8 cellular contexts compared by ENCODE assay signal in genomic region chrX:22666441-22666840, GRCh38.
A peak's percentile ranks its signal among the peaks of the same experiment; 100 is the strongest.
DNase-seq lines count a peak whose midpoint lies in the region; ATAC-seq, FAIRE-seq and TF ChIP-seq lines count a peak whose summit lies in the region.

No MANE protein-coding gene starts in this region.

- H3K9ac ChIP-seq in SK-N-MC (ENCODE audit: insufficient read length): no peak overlapping the region

- FAIRE-seq in D721Med (lab: Jason Lieb, UNC): no peak

- DNase-seq in D721Med (ENCODE audit: insufficient read length, low spot score) (no peak), HAP-1 (ENCODE audit: low spot score in 2 of 2) (peak; percentile 25 to 68), SK-N-MC (ENCODE audit: low read depth, low spot score) (peak; percentile 70), iPS-NIHi11 (ENCODE audit: low spot score) (peak; percentile 37), CD1c-positive myeloid dendritic cell (ENCODE audit: extremely low spot score) (no peak), natural killer cell (no peak), transverse colon (no peak)
- DNase-seq in effector memory CD4-positive, alpha-beta T cell: no peak

- H3K4me3 Mint-ChIP-seq in natural killer cell: no peak overlapping the region

- no peak for TF ChIP-seq POLR2A in transverse colon (IDR thresholded peaks at IDR 0.05)

- H3K36me3 ChIP-seq in HAP-1 (replicated peaks): no peaks in the 10 kb centered on the region
- no peaks in the 10 kb centered on the region for H3K36me3 ChIP-seq in SK-N-MC (ENCODE audit: insufficient read depth, low read length)
- no peaks in the 10 kb centered on the region for H3K36me3 ChIP-seq in effector memory CD4-positive, alpha-beta T cell (ENCODE audit: control insufficient read depth, insufficient read depth, low read length)
- H3K36me3 ChIP-seq in transverse colon: no peaks in the 10 kb centered on the region

- H3K9me3 ChIP-seq in HAP-1 (no peaks in the 10 kb centered on the region), SK-N-MC (ENCODE audit: low read depth, low read length) (no peaks in the 10 kb centered on the region), transverse colon (no peaks in the 10 kb centered on the region)
- no peaks in the 10 kb centered on the region for H3K9me3 ChIP-seq in effector memory CD4-positive, alpha-beta T cell (ENCODE audit: control insufficient read depth, low read length)

- no peak for TF ChIP-seq EP300 in transverse colon (IDR thresholded peaks at IDR 0.05; ENCODE audit: low read depth)

- H3K27me3 Mint-ChIP-seq in natural killer cell (ENCODE audit: low read depth in 2 of 2): no peaks in the 10 kb centered on the region

- H3K4me1 ChIP-seq in HAP-1 (no peaks in the 10 kb centered on the region; the same call in 1 of the 2 replicates), transverse colon (no peaks in the 10 kb centered on the region)
- no peaks in the 10 kb centered on the region for H3K4me1 ChIP-seq in effector memory CD4-positive, alpha-beta T cell (ENCODE audit: control insufficient read depth, insufficient read depth, low read length, poor library complexity, severe bottlenecking)

- in situ Hi-C loops in HAP-1 (cut with MboI; ENCODE audit: low sequenced_read_pairs) (no loop called here), transverse colon (cut with MboI; ENCODE audit: low pct_ligation_motif_present in 1 of 4, low pct_unique_long_range_greater_than_20kb in 1 of 4, low sequenced_read_pairs in 3 of 4) (no loop called here)

- no peaks in the 10 kb centered on the region for H3K4me1 Mint-ChIP-seq in natural killer cell

- no peak for ATAC-seq in natural killer cell

- TF ChIP-seq CTCF in D721Med (IDR thresholded peaks at IDR 0.05; ENCODE audit: insufficient read depth, missing control alignments) (peak; percentile 24), natural killer cell (IDR thresholded peaks at IDR 0.05) (no peak), transverse colon (IDR thresholded peaks at IDR 0.05) (no peak)

- 26% methylated on average over 9 of the region's 9 CpGs; no CpG with 5 or more reads in 1 of the 2 donors for WGBS in transverse colon (ENCODE audit: low coverage in 1 of 2), 2 donors

- H3K27ac Mint-ChIP-seq in natural killer cell: no peak overlapping the region

- peaks cover 4 to 5% of the 10 kb centered on the region in 2 donors for H3K9me3 Mint-ChIP-seq in natural killer cell

- intact Hi-C loops in natural killer cell (cut with micrococcal nuclease) (no loop called here), transverse colon (cut with DNase I; ENCODE audit: low total_unique reads) (no loop called here)

- H3K4me3 ChIP-seq in HAP-1 (no peak overlapping the region), SK-N-MC (no peak overlapping the region), transverse colon (no peak overlapping the region)
- H3K4me3 ChIP-seq in effector memory CD4-positive, alpha-beta T cell (ENCODE audit: insufficient read depth, low read depth, low read length, poor library complexity, severe bottlenecking): no peak overlapping the region

- H3K27me3 ChIP-seq in HAP-1 (ENCODE audit: low read depth) (no peaks in the 10 kb centered on the region), transverse colon (no peaks in the 10 kb centered on the region)
- H3K27me3 ChIP-seq in effector memory CD4-positive, alpha-beta T cell (replicated peaks; ENCODE audit: control insufficient read depth, insufficient read depth, low read length, poor library complexity, severe bottlenecking): no peaks in the 10 kb centered on the region

- H3K27ac ChIP-seq in SK-N-MC: no peak overlapping the region
- no peak overlapping the region for H3K27ac ChIP-seq in effector memory CD4-positive, alpha-beta T cell (ENCODE audit: insufficient read depth, low read length, poor library complexity, severe bottlenecking)
- H3K27ac ChIP-seq in transverse colon: no peak overlapping the region

- no peaks in the 10 kb centered on the region for H3K36me3 Mint-ChIP-seq in natural killer cell

Comparison
In these comparisons a context has a peak if more than half of its experiments do, and no peak if none do; other contexts are left out.
1. DNase-seq: peak in HAP-1 (2 of 2), SK-N-MC (single experiment) and iPS-NIHi11 (single experiment); none in D721Med (single experiment), CD1c-positive myeloid dendritic cell (single experiment), natural killer cell (single experiment), effector memory CD4-positive, alpha-beta T cell (0 of 3) and transverse colon (single experiment).